In the genomic region with DNA sequence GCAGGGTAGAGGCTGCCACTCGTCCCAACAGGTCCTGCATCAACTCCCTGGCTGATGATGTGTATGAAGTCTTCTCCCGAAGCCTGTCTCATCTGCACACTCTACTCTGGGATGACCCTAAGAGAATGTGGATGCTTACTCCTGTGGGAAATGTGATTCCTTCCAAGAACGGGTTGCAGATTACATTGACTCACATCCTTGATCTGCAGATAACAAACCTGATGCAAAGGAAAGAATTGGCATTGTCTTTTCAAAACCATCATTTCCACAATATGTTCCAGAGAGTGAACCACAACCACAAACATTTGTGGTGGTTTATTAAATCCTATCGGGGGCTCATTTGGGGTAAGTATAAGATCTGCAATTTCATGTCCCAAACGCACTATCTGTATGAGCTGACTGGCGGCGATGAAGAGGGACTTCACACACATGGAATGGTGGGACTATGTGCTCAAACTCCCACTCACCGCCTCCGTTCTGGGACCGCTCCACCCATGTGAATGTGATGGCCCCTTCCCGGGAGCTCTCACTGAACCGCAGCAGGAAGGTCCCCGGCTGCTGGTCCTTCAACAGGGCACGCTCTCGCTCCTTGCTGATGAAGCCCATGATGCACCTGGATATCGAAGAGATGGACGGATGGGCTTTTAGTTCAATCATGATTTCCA, we compare ENCODE assay signal across 13 cellular contexts. TPM values are rescaled to one million over a fixed set of nuclear protein-coding genes. Genes with fewer than 3 reads are reported as not detected.
DNase-seq lines count a peak whose midpoint lies in the region; ATAC-seq and TF ChIP-seq lines count a peak whose summit lies in the region.
"Had no signal": no experiment of that assay in that cellular context is flagged by ENCODE, and none has a peak within 500 bp of the region (broad histone marks: within the 10 kb centered on the region; RNA-seq: fewer than 3 reads in every experiment).

No MANE protein-coding gene starts in this region.

- H3K36me3 Mint-ChIP-seq in T-helper 2 cell treated with Interferon-gamma antibody and Interleukin-4, amounts not matched to agents 5 μg/mL and 100 μg/mL, for 36 hours (ENCODE audit: low read depth) = peaks cover 93% of the 10 kb centered on the region
- H3K36me3 Mint-ChIP-seq in HFFc6 (ENCODE audit: low read depth) = peaks cover 77% of the 10 kb centered on the region
- H3K36me3 Mint-ChIP-seq in naive thymus-derived CD8-positive, alpha-beta T cell = peaks cover 24 to 95% (median 64%) of the 10 kb centered on the region in 3 donors
- H3K36me3 Mint-ChIP-seq in osteocyte (ENCODE audit: unreplicated experiment) = peaks cover 82% of the 10 kb centered on the region

- TF ChIP-seq CTCF in HFFc6 (IDR thresholded peaks at IDR 0.05) = no peak
- TF ChIP-seq CTCF in coronary artery (IDR thresholded peaks at IDR 0.05) = no peak
- no peak for TF ChIP-seq CTCF in osteocyte (IDR thresholded peaks at IDR 0.05)

- no peak overlapping the region for H3K27ac ChIP-seq in coronary artery
- H3K27ac ChIP-seq: 22Rv1 had no signal

- H3K27me3 Mint-ChIP-seq in T-helper 2 cell treated with Interferon-gamma antibody and Interleukin-4, amounts not matched to agents 5 μg/mL and 100 μg/mL, for 36 hours (ENCODE audit: low read depth) = no peaks in the 10 kb centered on the region
- peaks cover 10% of the 10 kb centered on the region for H3K27me3 Mint-ChIP-seq in HFFc6 (ENCODE audit: insufficient read depth)
- H3K27me3 Mint-ChIP-seq in naive thymus-derived CD8-positive, alpha-beta T cell = no peaks in the 10 kb centered on the region
- no peaks in the 10 kb centered on the region for H3K27me3 Mint-ChIP-seq in osteocyte (ENCODE audit: unreplicated experiment)

- H3K4me1 Mint-ChIP-seq in T-helper 2 cell treated with Interferon-gamma antibody and Interleukin-4, amounts not matched to agents 5 μg/mL and 100 μg/mL, for 36 hours (ENCODE audit: low read depth) = peaks cover 47% of the 10 kb centered on the region
- H3K4me1 Mint-ChIP-seq in HFFc6 (ENCODE audit: low read depth) (peaks cover 48% of the 10 kb centered on the region), osteocyte (ENCODE audit: unreplicated experiment) (peaks cover 24% of the 10 kb centered on the region)
- H3K4me1 Mint-ChIP-seq in naive thymus-derived CD8-positive, alpha-beta T cell = peaks cover 18 to 58% (median 44%) of the 10 kb centered on the region in 4 donors

- POLR2A ChIA-PET in naive thymus-derived CD8-positive, alpha-beta T cell (lab: Charles Lee) = no interaction called here

- H3K4me3 Mint-ChIP-seq in T-helper 2 cell treated with Interferon-gamma antibody and Interleukin-4, amounts not matched to agents 5 μg/mL and 100 μg/mL, for 36 hours = no peak overlapping the region
- H3K4me3 Mint-ChIP-seq in HFFc6 (peak overlapping the region; percentile 51), osteocyte (ENCODE audit: unreplicated experiment) (no peak overlapping the region)
- no peak overlapping the region for H3K4me3 Mint-ChIP-seq in naive thymus-derived CD8-positive, alpha-beta T cell

- no peak for ATAC-seq in naive thymus-derived CD8-positive, alpha-beta T cell

- H3K9me3 Mint-ChIP-seq in T-helper 2 cell treated with Interferon-gamma antibody and Interleukin-4, amounts not matched to agents 5 μg/mL and 100 μg/mL, for 36 hours = no peaks in the 10 kb centered on the region
- H3K9me3 Mint-ChIP-seq in HFFc6 = no peaks in the 10 kb centered on the region
- H3K9me3 Mint-ChIP-seq in naive thymus-derived CD8-positive, alpha-beta T cell = no peaks in the 10 kb centered on the region
- no peaks in the 10 kb centered on the region for H3K9me3 Mint-ChIP-seq in osteocyte (ENCODE audit: unreplicated experiment)

- peak overlapping the region; percentile 39 for H3K27ac Mint-ChIP-seq in T-helper 2 cell treated with Interferon-gamma antibody and Interleukin-4, amounts not matched to agents 5 μg/mL and 100 μg/mL, for 36 hours
- H3K27ac Mint-ChIP-seq in HFFc6 (peak overlapping the region; percentile 81), osteocyte (ENCODE audit: unreplicated experiment) (no peak overlapping the region)
- peak overlapping the region; percentile 59 to 96 (median 88) for H3K27ac Mint-ChIP-seq in naive thymus-derived CD8-positive, alpha-beta T cell

- no peak overlapping the region for H3K4me3 ChIP-seq in coronary artery
- H3K4me3 ChIP-seq: right atrium auricular region had no signal

- no peak for DNase-seq in T-helper 2 cell treated with Interferon-gamma antibody and Interleukin-4, amounts not matched to agents 5 μg/mL and 100 μg/mL, for 36 hours (ENCODE audit: low spot score)
- no peak for DNase-seq in T-helper 2 cell
- DNase-seq in HFFc6 = peak; percentile 85
- peak; percentile 93 for DNase-seq in amniotic epithelial cell (ENCODE audit: low read depth)
- no peak for DNase-seq in naive thymus-derived CD8-positive, alpha-beta T cell
- DNase-seq in coronary artery (ENCODE audit: low spot score) = no peak
- no peak for DNase-seq in NCI-H187 treated with DMSO at 0.1 percent for 48 hours (lab: John Stamatoyannopoulos, UW)
- DNase-seq in osteocyte (ENCODE audit: extremely low spot score, unreplicated experiment) = no peak
- DNase-seq: midbrain, NCI-H1105, NCI-H774 had no signal

RNA-seq across cellular contexts. Expression of a gene that starts 35.5 kb away (rescaled TPM):
- total RNA-seq in HFFc6 (2021; fragmentation: NEBNext Ultra II Directional; extraction: Animal tissue kit (Norgen Biotek cat#: 25700)) = 100 to 1,000 TPM in 4 of 6 experiments, 10 to 100 TPM in 2; 91.6 to 154 (median 138) TPM
- 10 to 100 TPM; 62.8 to 74.9 TPM for total RNA-seq in naive thymus-derived CD8-positive, alpha-beta T cell
- polyA plus RNA-seq in naive thymus-derived CD8-positive, alpha-beta T cell = 100 to 1,000 TPM; 154 to 231 (median 217) TPM
- total RNA-seq in osteocyte = 74.0 and 76.5 TPM in 2 replicates

Comparison
In these comparisons a context has a peak if more than half of its experiments do, and no peak if none do; other contexts are left out.
1. DNase-seq: peak in HFFc6 (single experiment) and amniotic epithelial cell (single experiment); none in T-helper 2 cell treated with Interferon-gamma antibody and Interleukin-4, amounts not matched to agents 5 μg/mL and 100 μg/mL, for 36 hours (single experiment), T-helper 2 cell (0 of 5), naive thymus-derived CD8-positive, alpha-beta T cell (0 of 10), coronary artery (single experiment), NCI-H187 treated with DMSO at 0.1 percent for 48 hours (single experiment) and osteocyte (single experiment).